ENCODE assay signal across 15 cellular contexts in the genomic region with DNA sequence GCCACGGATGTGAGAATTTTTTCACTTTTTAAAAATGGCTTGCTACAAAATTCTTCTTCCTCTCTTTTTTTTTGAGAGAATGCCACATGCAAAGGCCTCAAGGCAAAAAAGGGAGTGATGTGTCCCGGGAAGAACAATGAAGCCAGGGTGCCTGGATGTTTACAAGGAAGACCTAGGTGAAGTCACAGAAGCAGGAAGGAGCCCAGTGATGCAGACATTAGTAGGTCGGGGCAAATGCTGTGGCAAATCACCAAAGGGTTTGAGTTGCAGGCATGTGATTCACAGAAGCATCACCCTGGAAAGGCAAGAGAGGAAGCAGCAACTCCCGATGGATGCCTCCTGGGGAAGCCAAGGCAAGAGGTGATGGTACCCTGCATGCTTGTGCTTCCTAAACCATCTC. TPM values are rescaled to one million over a fixed set of nuclear protein-coding genes. Genes with fewer than 3 reads are reported as not detected.
DNase-seq lines count a peak whose midpoint lies in the region; ATAC-seq and TF ChIP-seq lines count a peak whose summit lies in the region.
"Had no signal": no experiment of that assay in that cellular context is flagged by ENCODE, and none has a peak within 500 bp of the region (broad histone marks: within the 10 kb centered on the region; RNA-seq: fewer than 3 reads in every experiment).

No MANE protein-coding gene starts in this region.

- POLR2A ChIA-PET in PC-3 (lab: Charles Lee; ENCODE audit: unreplicated experiment): no interaction called here

- H4K5ac ChIP-seq in mesendoderm (ENCODE audit: low read length): no peak overlapping the region

- CTCF ChIA-PET in PC-3 (lab: Charles Lee): no interaction called here

- H3K23ac ChIP-seq in mesendoderm (ENCODE audit: low read length): no peak overlapping the region

- 50 to 51% methylated on average over 4 of the region's 4 CpGs for WGBS in GM23248 (ENCODE audit: low coverage in 1 of 2, low lambda C conversion rate in 2 of 2, missing lambda C conversion rate in 2 of 2), 2 experiments
- WGBS in mesendoderm (ENCODE audit: extremely low coverage, insufficient coverage, low lambda C conversion rate): 100% methylated on average over 1 of the region's 4 CpGs

- TF ChIP-seq CTCF in PC-3 (conservative IDR thresholded peaks at IDR 0.05; ENCODE audit: low read depth, low read length) (no peak), epithelial cell of esophagus (IDR thresholded peaks at IDR 0.05; ENCODE audit: insufficient read depth, low read depth, low read length, missing control alignments) (no peak), coronary artery (IDR thresholded peaks at IDR 0.05) (no peak)

- no peak overlapping the region for H2BK5ac ChIP-seq in mesendoderm (ENCODE audit: low read length)

- no peak overlapping the region for H2BK120ac ChIP-seq in mesendoderm (ENCODE audit: low read depth, low read length)

- H3F3A ChIP-seq in GM23248 (ENCODE audit: insufficient read depth): no peaks in the 10 kb centered on the region
- H3F3A ChIP-seq in PC-3 (ENCODE audit: low read length, unreplicated experiment): no peaks in the 10 kb centered on the region

- intact Hi-C loops in PC-3 (cut with micrococcal nuclease): loop anchor here (5.0 kb wide), 1 partner anchor 69 kb away; no protein-coding TSS in a partner anchor

- no peaks in the 10 kb centered on the region; the same call in 1 of the 2 replicates for H3K4me1 ChIP-seq in GM23248 (ENCODE audit: insufficient read depth)
- peaks cover 22% of the 10 kb centered on the region for H3K4me1 ChIP-seq in PC-3 (ENCODE audit: insufficient read depth, low read length)
- H3K4me1 ChIP-seq in mesendoderm (ENCODE audit: control insufficient read depth, low read depth, low read length): peaks cover 2% of the 10 kb centered on the region
- H3K4me1 ChIP-seq: SJCRH30 had no signal

- no peak overlapping the region for H3K56ac ChIP-seq in mesendoderm (ENCODE audit: low read length)

- H3K4me2 ChIP-seq in GM23248 (ENCODE audit: unreplicated experiment) (no peak overlapping the region), PC-3 (ENCODE audit: low read length) (0 out of 2 replicates have a peak overlapping the region, but pooled peaks have one; percentile 3), mesendoderm (ENCODE audit: low read length) (no peak overlapping the region)

- H2BK15ac ChIP-seq in mesendoderm (replicated peaks; ENCODE audit: low read depth): no peak overlapping the region

- in situ Hi-C loops in GM23248 (cut with MboI): no loop called here

- peak; percentile 51 for DNase-seq in GM23248
- DNase-seq in PC-3: peak; percentile 87
- DNase-seq in epithelial cell of esophagus (ENCODE audit: low read depth): peak; percentile 80
- DNase-seq in mesendoderm: peak; percentile 51
- no peak for DNase-seq in coronary artery (ENCODE audit: low spot score)
- no peak for DNase-seq in T-helper 9 cell
- DNase-seq: ACHN, AML-193, COR-L47, NCI-H1930, NCI-H2171 treated with DMSO at 0.1 percent for 48 hours, NCI-H748 treated with DMSO at 0.1 percent for 48 hours, OCI-M1, SJCRH30 had no signal

- H3K79me2 ChIP-seq in GM23248 (ENCODE audit: insufficient read depth) (peaks cover 45% of the 10 kb centered on the region), PC-3 (ENCODE audit: low read length) (peaks cover 17% of the 10 kb centered on the region), mesendoderm (ENCODE audit: control insufficient read depth, insufficient read depth, low read length) (no peaks in the 10 kb centered on the region)

- H3K9me3 ChIP-seq in GM23248 (ENCODE audit: low read depth): no peaks in the 10 kb centered on the region
- no peaks in the 10 kb centered on the region for H3K9me3 ChIP-seq in PC-3 (ENCODE audit: low read length)
- H3K9me3 ChIP-seq: SJCRH30 had no signal

- no peak overlapping the region for H3K4me3 ChIP-seq in GM23248
- no peak overlapping the region for H3K4me3 ChIP-seq in PC-3 (ENCODE audit: low read length)
- H3K4me3 ChIP-seq in epithelial cell of esophagus (ENCODE audit: low read length): no peak overlapping the region
- no peak overlapping the region for H3K4me3 ChIP-seq in mesendoderm (ENCODE audit: low read length)
- no peak overlapping the region for H3K4me3 ChIP-seq in coronary artery
- H3K4me3 ChIP-seq: SJCRH30 had no signal

- ATAC-seq in PC-3 (peak; percentile 88), GM18505 (IDR thresholded peaks at IDR 0.05; ENCODE audit: unreplicated experiment) (no peak)

- H3K9ac ChIP-seq in GM23248 (no peak overlapping the region), PC-3 (ENCODE audit: low read length) (peak overlapping the region; percentile 19; the same call in 1 of the 2 replicates), mesendoderm (ENCODE audit: low read length) (no peak overlapping the region)

- H3K79me1 ChIP-seq in mesendoderm (ENCODE audit: low read length): peaks cover 5% of the 10 kb centered on the region

- no peak overlapping the region for H3K18ac ChIP-seq in mesendoderm (ENCODE audit: low read length)

- no peak overlapping the region for H4K8ac ChIP-seq in mesendoderm (ENCODE audit: low read depth, low read length)

- H2AFZ ChIP-seq in GM23248 (no peak overlapping the region), PC-3 (ENCODE audit: low read length) (peak overlapping the region; percentile 3; the same call in 1 of the 2 replicates)

- H4K20me1 ChIP-seq in GM23248 (ENCODE audit: insufficient read depth) (no peaks in the 10 kb centered on the region; the same call in 1 of the 2 replicates), PC-3 (ENCODE audit: low read length) (no peaks in the 10 kb centered on the region)

- H3K9me2 ChIP-seq in GM23248 (ENCODE audit: insufficient read depth) (no peaks in the 10 kb centered on the region), PC-3 (replicated peaks; ENCODE audit: low read length) (no peaks in the 10 kb centered on the region)

- H3K27me3 ChIP-seq in GM23248 (replicated peaks; ENCODE audit: insufficient read depth) (no peaks in the 10 kb centered on the region), PC-3 (ENCODE audit: low read length) (no peaks in the 10 kb centered on the region), mesendoderm (ENCODE audit: insufficient read depth, low read length, poor library complexity) (no peaks in the 10 kb centered on the region)
- H3K27me3 ChIP-seq: SJCRH30 had no signal

- BruUV-seq in PC-3 (replicated peaks; lab: Mats Ljungman, UMichigan): no TSS peak

- no peak overlapping the region for H3K27ac ChIP-seq in GM23248
- peak overlapping the region; percentile 68 for H3K27ac ChIP-seq in PC-3 (ENCODE audit: low read length)
- no peak overlapping the region for H3K27ac ChIP-seq in mesendoderm (ENCODE audit: low read depth, low read length)
- no peak overlapping the region for H3K27ac ChIP-seq in coronary artery
- H3K27ac ChIP-seq: SJCRH30 had no signal

- no peak overlapping the region for H2AK5ac ChIP-seq in mesendoderm (ENCODE audit: low read length)

- H3K36me3 ChIP-seq in GM23248 (ENCODE audit: low read depth) (no peaks in the 10 kb centered on the region), PC-3 (ENCODE audit: low read depth, low read length) (no peaks in the 10 kb centered on the region), mesendoderm (ENCODE audit: control insufficient read depth, insufficient read depth, low read length) (no peaks in the 10 kb centered on the region)
- H3K36me3 ChIP-seq: SJCRH30 had no signal

- H3K4ac ChIP-seq in mesendoderm (ENCODE audit: low read depth, low read length): no peak overlapping the region

- no peak for TF ChIP-seq POLR2A in GM18505 (IDR thresholded peaks at IDR 0.05; ENCODE audit: borderline replicate concordance, extremely low read depth, insufficient read depth, insufficient read length)

RNA-seq across cellular contexts. Expression of a gene that starts 46.8 kb away (rescaled TPM):
- total RNA-seq in GM23248 (2014; rRNA removed; shearing (Covaris generic)): 10.2 and 16.5 TPM in 2 replicates
- polyA plus RNA-seq in GM23248 (2016; fragmentation: Nextera tagmentation; extraction: Ambion mirVana): 14.7 and 15.1 TPM in 2 replicates
- total RNA-seq in PC-3 (2014; rRNA removed): 18.4 and 23.0 TPM in 2 replicates
- 11.7 TPM for polyA plus RNA-seq in mesendoderm (2013, experiment 1 of 2)
- 11.5 TPM for polyA plus RNA-seq in mesendoderm (2013, experiment 2 of 2)

RNA-seq across cellular contexts. Expression of a gene that starts 47.3 kb away (rescaled TPM):
- total RNA-seq in GM23248 (2014; rRNA removed; shearing (Covaris generic)): 18.7 and 28.0 TPM in 2 replicates
- 27.1 and 30.3 TPM in 2 replicates for polyA plus RNA-seq in GM23248 (2016; fragmentation: Nextera tagmentation; extraction: Ambion mirVana)
- 18.6 and 27.7 TPM in 2 replicates for total RNA-seq in PC-3 (2014; rRNA removed)
- 40.5 TPM for polyA plus RNA-seq in mesendoderm (2013, experiment 1 of 2)
- 43.8 TPM for polyA plus RNA-seq in mesendoderm (2013, experiment 2 of 2)

Comparison
In these comparisons a context has a peak if more than half of its experiments do, and no peak if none do; other contexts are left out.
1. DNase-seq: peak in GM23248 (single experiment), PC-3 (single experiment), epithelial cell of esophagus (single experiment) and mesendoderm (single experiment); none in coronary artery (single experiment) and T-helper 9 cell (single experiment).